In the genomic region with DNA sequence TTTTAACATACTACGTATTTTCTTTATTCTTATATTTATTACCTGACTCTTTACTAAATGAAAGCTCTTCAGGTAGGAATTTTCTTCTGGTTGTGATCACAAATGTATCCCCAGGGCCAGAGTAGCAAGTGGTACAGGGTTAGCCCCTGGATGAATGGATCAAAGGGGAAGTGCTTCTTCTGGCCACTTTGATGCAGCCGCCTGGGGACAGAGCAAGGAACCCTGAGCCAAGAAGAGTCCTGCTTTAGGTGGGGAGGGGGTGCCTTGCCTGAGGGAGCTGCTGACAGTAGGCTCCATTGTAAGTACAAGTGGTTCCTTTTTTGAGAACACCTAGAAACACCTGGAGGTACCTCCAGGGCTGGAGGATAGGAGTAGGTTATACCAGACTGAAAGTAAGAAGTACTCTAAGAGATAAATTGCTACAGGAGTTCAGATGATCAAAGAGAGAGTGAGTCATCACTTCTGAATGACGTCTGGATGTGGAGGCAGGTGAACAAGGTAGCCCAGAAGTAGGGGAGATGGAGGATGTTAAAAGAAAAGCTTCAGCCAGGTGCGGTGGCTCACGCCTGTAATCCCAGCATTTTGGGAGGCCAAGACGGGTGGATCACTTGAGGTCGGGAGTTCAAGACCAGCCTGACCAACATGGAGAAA, we compare ENCODE assay signal across 11 cellular contexts.
"Had no signal": no experiment of that assay in that cellular context is flagged by ENCODE, and none has a peak within 500 bp of the region (broad histone marks: within the 10 kb centered on the region; RNA-seq: fewer than 3 reads in every experiment).

No MANE protein-coding gene starts in this region.

- FAIRE-seq: frontal cortex, islet of Langerhans had no signal

- ATAC-seq: activated T-cell treated with anti-CD3 and anti-CD28 coated beads, Interleukin-2, amount 50 U/mL, for 4 hours; heart right ventricle; left ventricle myocardium superior had no signal

- H3K4me3 ChIP-seq: dorsolateral prefrontal cortex, heart right ventricle had no signal

- DNase-seq: activated CD4-positive, alpha-beta memory T cell treated with anti-CD3 and anti-CD28 coated beads for 36 hours; activated CD4-positive, alpha-beta T cell treated with anti-CD3 and anti-CD28 coated beads for 1 hour; activated gamma-delta T cell; activated T-cell treated with anti-CD3 and anti-CD28 coated beads, Interleukin-2, amount 50 U/mL, for 4 hours; anterior cingulate cortex; dorsolateral prefrontal cortex; heart right ventricle; left ventricle myocardium superior; mesendoderm had no signal

- H3K9me3 ChIP-seq: heart right ventricle had no signal

- H3K36me3 ChIP-seq: heart right ventricle had no signal

- H3K27me3 ChIP-seq: dorsolateral prefrontal cortex, heart right ventricle had no signal

- H3K4me1 ChIP-seq: heart right ventricle had no signal

- H3K27ac ChIP-seq: dorsolateral prefrontal cortex, heart right ventricle had no signal
